In the genomic region with DNA sequence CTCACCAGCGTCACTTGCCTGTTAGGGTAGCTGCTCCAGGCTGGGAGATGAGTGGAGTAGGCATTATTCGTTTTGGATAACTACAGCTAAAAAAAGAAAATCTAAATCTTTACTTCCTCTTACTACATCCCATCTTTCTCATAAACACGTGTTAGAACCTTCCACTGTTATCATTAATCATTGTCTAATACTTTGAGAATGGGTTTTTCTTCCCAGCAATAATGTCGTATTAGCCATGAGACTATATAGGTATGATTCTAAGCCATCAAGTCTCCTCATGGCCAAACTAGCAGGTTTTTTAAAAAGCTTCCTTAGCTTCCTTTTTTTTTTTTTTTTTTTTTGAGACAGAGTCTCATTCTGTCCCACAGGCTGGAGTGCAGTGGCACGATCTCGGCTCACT, we compare ENCODE assay signal across 19 cellular contexts. TPM values are rescaled to one million over a fixed set of nuclear protein-coding genes. Genes with fewer than 3 reads are reported as not detected.
DNase-seq lines count a peak whose midpoint lies in the region; ATAC-seq, FAIRE-seq and TF ChIP-seq lines count a peak whose summit lies in the region.
"Had no signal": no experiment of that assay in that cellular context is flagged by ENCODE, and none has a peak within 500 bp of the region (broad histone marks: within the 10 kb centered on the region; RNA-seq: fewer than 3 reads in every experiment).

No MANE protein-coding gene starts in this region.

- peak overlapping the region; percentile 41 for H3K9ac ChIP-seq in keratinocyte (ENCODE audit: control insufficient read depth, extremely low read depth, insufficient read depth, low read length)

- H3K27ac Mint-ChIP-seq in T-helper 17 cell = peak overlapping the region; percentile 24
- H3K27ac Mint-ChIP-seq in osteocyte (ENCODE audit: unreplicated experiment) = no peak overlapping the region
- H3K27ac Mint-ChIP-seq: H9 had no signal

- peak; percentile 20 for DNase-seq in NOMO-1 treated with DMSO at 0.1 percent for 48 hours (lab: John Stamatoyannopoulos, UW; ENCODE audit: unreplicated experiment)
- DNase-seq in NOMO-1 treated with dmso at 0.1 percent for 144 hours (lab: John Stamatoyannopoulos, UW; ENCODE audit: unreplicated experiment) = no peak
- no peak for DNase-seq in T-helper 17 cell
- DNase-seq in keratinocyte (ENCODE audit: low read depth, low spot score) = no peak
- no peak for DNase-seq in GM12892 (ENCODE audit: insufficient read length)
- no peak for DNase-seq in NCI-H2227 (lab: John Stamatoyannopoulos, UW; ENCODE audit: unreplicated experiment)
- DNase-seq in NCI-H2171 treated with DMSO at 0.1 percent for 48 hours (lab: John Stamatoyannopoulos, UW) = no peak
- no peak for DNase-seq in osteocyte (ENCODE audit: extremely low spot score, unreplicated experiment)
- DNase-seq: H9; NCI-H1048; NCI-H146; NCI-H345; NCI-H69; NK-92 treated with Interleukin-12 subunit alpha and Interleukin-12 subunit beta, amount 100 ng/mL, for 24 hours; Right ventricle myocardium superior had no signal

- no peaks in the 10 kb centered on the region for H3K9me1 ChIP-seq in keratinocyte (ENCODE audit: control insufficient read depth, extremely low read depth, insufficient read depth, low read length)

- peak overlapping the region; percentile 51 for H2AFZ ChIP-seq in keratinocyte (ENCODE audit: control insufficient read depth, low read length)

- peaks cover 16% of the 10 kb centered on the region for H3K4me1 Mint-ChIP-seq in T-helper 17 cell
- peaks cover 18% of the 10 kb centered on the region for H3K4me1 Mint-ChIP-seq in osteocyte (ENCODE audit: unreplicated experiment)

- H3K9me3 ChIP-seq in T-helper 17 cell (ENCODE audit: control insufficient read depth, low read length, poor library complexity, severe bottlenecking) (no peaks in the 10 kb centered on the region), keratinocyte (ENCODE audit: control insufficient read depth, low read depth, low read length) (no peaks in the 10 kb centered on the region)

- no peaks in the 10 kb centered on the region for H3K9me3 Mint-ChIP-seq in osteocyte (ENCODE audit: unreplicated experiment)
- H3K9me3 Mint-ChIP-seq: H9 had no signal

- dilution Hi-C loops in keratinocyte (cut with MboI; ENCODE audit: extremely low pct_ligation_motif_present, low sequenced_read_pairs) = no loop called here

- H3K36me3 Mint-ChIP-seq in T-helper 17 cell (ENCODE audit: low read depth) = no peaks in the 10 kb centered on the region
- no peaks in the 10 kb centered on the region for H3K36me3 Mint-ChIP-seq in osteocyte (ENCODE audit: unreplicated experiment)

- TF ChIP-seq POLR2A in GM12892 (IDR thresholded peaks at IDR 0.05; ENCODE audit: low read depth, low read length) = no peak

- no peak overlapping the region for H3K4me3 ChIP-seq in keratinocyte (ENCODE audit: control insufficient read depth in 2 of 3, extremely low read depth in 1 of 3, insufficient read depth in 2 of 3, low read depth in 1 of 3, low read length in 3 of 3)

- H3K27ac ChIP-seq in keratinocyte (ENCODE audit: control insufficient read depth, insufficient read depth, low read length) = no peak overlapping the region
- H3K27ac ChIP-seq: 22Rv1, C4-2B had no signal

- no peaks in the 10 kb centered on the region for H3K36me3 ChIP-seq in keratinocyte (ENCODE audit: control insufficient read depth in 2 of 2, extremely low read depth in 1 of 2, insufficient read depth in 2 of 2, low read length in 2 of 2)

- H4K20me1 ChIP-seq in keratinocyte (ENCODE audit: control insufficient read depth, extremely low read depth, insufficient read depth, low read length) = no peaks in the 10 kb centered on the region

- peak overlapping the region; percentile 60 for H3K4me2 ChIP-seq in keratinocyte (ENCODE audit: control insufficient read depth, extremely low read depth, insufficient read depth, low read depth, low read length)

- FAIRE-seq in keratinocyte (lab: Jason Lieb, UNC) (no peak), GM12892 (lab: Jason Lieb, UNC) (no peak)
- FAIRE-seq: GM18507 had no signal

- H3K27me3 Mint-ChIP-seq in T-helper 17 cell (no peaks in the 10 kb centered on the region), osteocyte (ENCODE audit: unreplicated experiment) (peaks cover 7% of the 10 kb centered on the region)

- ATAC-seq in T-helper 17 cell = no peak
- ATAC-seq: Panc1 had no signal

- H3K27me3 ChIP-seq in keratinocyte (ENCODE audit: control insufficient read depth, extremely low read depth, insufficient read depth, low read length) = peaks cover under 1% of the 10 kb centered on the region

- H3K79me2 ChIP-seq in keratinocyte (ENCODE audit: control insufficient read depth, insufficient read depth, low read length) = no peaks in the 10 kb centered on the region

- peaks cover 14% of the 10 kb centered on the region for H3K4me1 ChIP-seq in keratinocyte (ENCODE audit: control insufficient read depth, extremely low read depth, insufficient read depth, low read length)

- TF ChIP-seq CTCF in keratinocyte (optimal IDR thresholded peaks at IDR 0.05 in 1 of 3, IDR thresholded peaks at IDR 0.05 in 1 of 3, conservative IDR thresholded peaks at IDR 0.05 in 1 of 3; ENCODE audit: extremely low read depth in 1 of 3, insufficient read depth in 2 of 3, low read length in 3 of 3) = no peak
- no peak for TF ChIP-seq CTCF in osteocyte (IDR thresholded peaks at IDR 0.05)

- no peak overlapping the region for H3K4me3 Mint-ChIP-seq in T-helper 17 cell
- H3K4me3 Mint-ChIP-seq in osteocyte (ENCODE audit: unreplicated experiment) = no peak overlapping the region
- H3K4me3 Mint-ChIP-seq: H9 had no signal

RNA-seq across cellular contexts. Expression of gene TEF, which starts 3.9 kb away (rescaled TPM):
- total RNA-seq in T-helper 17 cell (1 to 10 TPM; 4.8 to 7.4 TPM), osteocyte (5.7 and 6.8 TPM in 2 replicates)
- 8.6 to 12.4 TPM (median 12.0 TPM) in 3 replicates for polyA plus RNA-seq in keratinocyte
- polyA plus RNA-seq in keratinocyte (2011; ENCODE audit: low read depth) = 2.9 TPM
- polyA plus RNA-seq in keratinocyte (2011; cell fraction: cytosol; rRNA removed) = 6.6 and 12.4 TPM in 2 replicates
- polyA plus RNA-seq in keratinocyte (2011; cell fraction: nucleus; rRNA removed) = 5.3 and 15.9 TPM in 2 replicates
- polyA plus RNA-seq in keratinocyte (2012; ENCODE audit: low replicate concordance) = 5.1 and 8.5 TPM in 2 replicates
- 17.3 to 62.3 TPM (median 17.4 TPM) in 3 replicates for polyA minus RNA-seq in keratinocyte
- polyA minus RNA-seq in keratinocyte (2011; cell fraction: cytosol; rRNA and poly(A)+ RNA removed) = 6.5 TPM
- polyA minus RNA-seq in keratinocyte (2011; cell fraction: nucleus; rRNA and poly(A)+ RNA removed) = 3.6 and 11.4 TPM in 2 replicates
- polyA plus RNA-seq in GM12892 (2012; ENCODE audit: missing spikeins) = 1.8 TPM
